1 cellular context compared by ENCODE assay signal in the genomic region with DNA sequence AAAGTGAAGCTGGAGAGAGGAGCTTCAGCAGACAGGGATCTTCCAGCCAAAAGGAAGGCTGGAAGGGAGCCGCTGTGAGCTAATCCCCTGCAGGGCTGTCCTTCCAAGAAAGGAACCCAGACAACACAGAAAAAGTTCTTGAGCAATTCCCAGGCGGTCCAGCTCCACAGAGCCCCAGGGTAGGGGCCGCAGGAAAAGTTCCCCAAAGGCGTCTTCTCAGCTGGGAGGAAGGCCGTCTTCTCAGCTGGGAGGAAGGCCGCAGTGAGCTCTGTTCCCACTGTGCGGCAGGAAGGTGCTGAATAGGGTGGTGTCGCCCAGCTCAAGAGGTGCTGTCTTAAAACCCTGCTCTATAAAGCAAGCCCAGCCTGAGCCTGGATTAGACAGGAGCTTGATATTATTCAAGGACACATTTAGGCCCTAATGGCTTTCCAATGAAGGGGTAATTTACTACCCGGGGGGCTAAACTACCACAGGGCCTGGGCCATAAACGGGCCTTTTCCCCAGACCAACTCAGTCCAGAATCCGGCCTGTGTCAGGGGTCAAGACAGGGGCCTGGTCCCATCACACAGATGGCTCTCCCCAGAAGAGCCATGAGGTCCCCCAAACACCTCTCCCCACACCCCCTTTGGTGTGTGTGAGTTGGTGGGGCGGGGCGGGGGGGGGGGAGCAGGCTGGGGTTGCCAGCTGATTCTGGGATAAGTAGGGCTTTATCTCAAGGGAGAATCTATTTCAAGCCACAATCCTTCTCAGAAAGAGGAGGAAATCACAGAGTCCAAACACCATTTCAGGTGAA.
TF ChIP-seq lines count a peak whose summit lies in the region.

No MANE protein-coding gene starts in this region.

TF ChIP-seq in GM23338, 12 proteins besides CTCF, POLR2A, EP300 and RAD21 (continued from another document):
- TF ChIP-seq, protein P1, sequence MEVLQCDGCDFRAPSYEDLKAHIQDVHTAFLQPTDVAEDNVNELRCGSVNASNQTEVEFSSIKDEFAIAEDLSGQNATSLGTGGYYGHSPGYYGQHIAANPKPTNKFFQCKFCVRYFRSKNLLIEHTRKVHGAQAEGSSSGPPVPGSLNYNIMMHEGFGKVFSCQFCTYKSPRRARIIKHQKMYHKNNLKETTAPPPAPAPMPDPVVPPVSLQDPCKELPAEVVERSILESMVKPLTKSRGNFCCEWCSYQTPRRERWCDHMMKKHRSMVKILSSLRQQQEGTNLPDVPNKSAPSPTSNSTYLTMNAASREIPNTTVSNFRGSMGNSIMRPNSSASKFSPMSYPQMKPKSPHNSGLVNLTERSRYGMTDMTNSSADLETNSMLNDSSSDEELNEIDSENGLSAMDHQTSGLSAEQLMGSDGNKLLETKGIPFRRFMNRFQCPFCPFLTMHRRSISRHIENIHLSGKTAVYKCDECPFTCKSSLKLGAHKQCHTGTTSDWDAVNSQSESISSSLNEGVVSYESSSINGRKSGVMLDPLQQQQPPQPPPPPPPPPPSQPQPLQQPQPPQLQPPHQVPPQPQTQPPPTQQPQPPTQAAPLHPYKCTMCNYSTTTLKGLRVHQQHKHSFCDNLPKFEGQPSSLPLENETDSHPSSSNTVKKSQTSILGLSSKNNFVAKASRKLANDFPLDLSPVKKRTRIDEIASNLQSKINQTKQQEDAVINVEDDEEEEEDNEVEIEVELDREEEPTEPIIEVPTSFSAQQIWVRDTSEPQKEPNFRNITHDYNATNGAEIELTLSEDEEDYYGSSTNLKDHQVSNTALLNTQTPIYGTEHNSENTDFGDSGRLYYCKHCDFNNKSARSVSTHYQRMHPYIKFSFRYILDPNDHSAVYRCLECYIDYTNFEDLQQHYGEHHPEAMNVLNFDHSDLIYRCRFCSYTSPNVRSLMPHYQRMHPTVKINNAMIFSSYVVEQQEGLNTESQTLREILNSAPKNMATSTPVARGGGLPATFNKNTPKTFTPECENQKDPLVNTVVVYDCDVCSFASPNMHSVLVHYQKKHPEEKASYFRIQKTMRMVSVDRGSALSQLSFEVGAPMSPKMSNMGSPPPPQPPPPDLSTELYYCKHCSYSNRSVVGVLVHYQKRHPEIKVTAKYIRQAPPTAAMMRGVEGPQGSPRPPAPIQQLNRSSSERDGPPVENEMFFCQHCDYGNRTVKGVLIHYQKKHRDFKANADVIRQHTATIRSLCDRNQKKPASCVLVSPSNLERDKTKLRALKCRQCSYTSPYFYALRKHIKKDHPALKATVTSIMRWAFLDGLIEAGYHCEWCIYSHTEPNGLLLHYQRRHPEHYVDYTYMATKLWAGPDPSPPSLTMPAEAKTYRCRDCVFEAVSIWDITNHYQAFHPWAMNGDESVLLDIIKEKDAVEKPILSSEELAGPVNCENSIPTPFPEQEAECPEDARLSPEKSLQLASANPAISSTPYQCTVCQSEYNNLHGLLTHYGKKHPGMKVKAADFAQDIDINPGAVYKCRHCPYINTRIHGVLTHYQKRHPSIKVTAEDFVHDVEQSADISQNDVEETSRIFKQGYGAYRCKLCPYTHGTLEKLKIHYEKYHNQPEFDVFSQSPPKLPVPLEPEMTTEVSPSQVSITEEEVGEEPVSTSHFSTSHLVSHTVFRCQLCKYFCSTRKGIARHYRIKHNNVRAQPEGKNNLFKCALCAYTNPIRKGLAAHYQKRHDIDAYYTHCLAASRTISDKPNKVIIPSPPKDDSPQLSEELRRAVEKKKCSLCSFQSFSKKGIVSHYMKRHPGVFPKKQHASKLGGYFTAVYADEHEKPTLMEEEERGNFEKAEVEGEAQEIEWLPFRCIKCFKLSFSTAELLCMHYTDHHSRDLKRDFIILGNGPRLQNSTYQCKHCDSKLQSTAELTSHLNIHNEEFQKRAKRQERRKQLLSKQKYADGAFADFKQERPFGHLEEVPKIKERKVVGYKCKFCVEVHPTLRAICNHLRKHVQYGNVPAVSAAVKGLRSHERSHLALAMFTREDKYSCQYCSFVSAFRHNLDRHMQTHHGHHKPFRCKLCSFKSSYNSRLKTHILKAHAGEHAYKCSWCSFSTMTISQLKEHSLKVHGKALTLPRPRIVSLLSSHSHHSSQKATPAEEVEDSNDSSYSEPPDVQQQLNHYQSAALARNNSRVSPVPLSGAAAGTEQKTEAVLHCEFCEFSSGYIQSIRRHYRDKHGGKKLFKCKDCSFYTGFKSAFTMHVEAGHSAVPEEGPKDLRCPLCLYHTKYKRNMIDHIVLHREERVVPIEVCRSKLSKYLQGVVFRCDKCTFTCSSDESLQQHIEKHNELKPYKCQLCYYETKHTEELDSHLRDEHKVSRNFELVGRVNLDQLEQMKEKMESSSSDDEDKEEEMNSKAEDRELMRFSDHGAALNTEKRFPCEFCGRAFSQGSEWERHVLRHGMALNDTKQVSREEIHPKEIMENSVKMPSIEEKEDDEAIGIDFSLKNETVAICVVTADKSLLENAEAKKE (CRISPR knock-in tag; IDR thresholded peaks at IDR 0.05) = no peak
- TF ChIP-seq JUNB (IDR thresholded peaks at IDR 0.05; ENCODE audit: unreplicated experiment) = no peak
